13 cellular contexts compared by ENCODE assay signal in the genomic region with DNA sequence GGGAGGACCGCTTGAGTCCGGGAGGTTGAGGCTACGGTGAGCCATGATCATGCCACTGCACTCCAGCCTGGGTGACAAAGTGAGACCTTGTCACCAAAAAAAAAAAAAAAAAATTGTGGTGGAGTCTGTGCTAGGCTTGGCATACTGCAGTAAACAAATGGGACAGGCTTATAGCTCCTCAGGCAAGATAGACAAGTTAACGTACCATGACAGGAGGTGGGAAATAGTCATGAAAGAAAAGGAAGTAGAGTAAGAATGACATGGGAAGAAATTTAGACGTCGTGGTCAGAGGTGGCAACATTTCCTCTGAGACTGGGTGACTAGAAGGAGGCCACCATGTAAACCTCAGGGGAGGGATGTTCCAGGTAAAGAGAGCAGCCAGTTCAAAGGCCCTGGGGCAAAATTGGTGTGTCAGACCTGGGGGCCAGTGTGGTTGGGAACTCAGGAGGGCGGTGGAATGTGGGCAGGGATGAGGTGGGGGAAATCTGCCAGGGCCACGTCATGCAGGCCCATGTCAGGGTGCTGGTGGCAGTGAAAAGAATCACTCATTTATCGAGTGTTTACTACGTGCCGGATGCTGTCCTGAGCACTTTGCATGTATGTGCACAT. TPM values are rescaled to one million over a fixed set of nuclear protein-coding genes. Genes with fewer than 3 reads are reported as not detected.
DNase-seq lines count a peak whose midpoint lies in the region; ATAC-seq and TF ChIP-seq lines count a peak whose summit lies in the region.
"Had no signal": no experiment of that assay in that cellular context is flagged by ENCODE, and none has a peak within 500 bp of the region (broad histone marks: within the 10 kb centered on the region; RNA-seq: fewer than 3 reads in every experiment).

No MANE protein-coding gene starts in this region.

- intact Hi-C loops in activated CD4-positive, alpha-beta T cell treated with anti-CD3 and anti-CD28 coated beads for 36 hours (cut with DNase I, micrococcal nuclease): no loop called here
- intact Hi-C loops in activated CD8-positive, alpha-beta T cell treated with anti-CD3 and anti-CD28 coated beads for 36 hours (cut with micrococcal nuclease): no loop called here

- peaks cover 74% of the 10 kb centered on the region for H3K36me3 Mint-ChIP-seq in activated CD4-positive, alpha-beta T cell treated with anti-CD3 and anti-CD28 coated beads for 36 hours (ENCODE audit: low read depth)
- peaks cover 70% of the 10 kb centered on the region for H3K36me3 Mint-ChIP-seq in activated CD4-positive, alpha-beta T cell treated with anti-CD3 and anti-CD28 coated beads, Interleukin-2, amount 10 ng/mL, durations not matched to agents 7 days and 5 days (ENCODE audit: low read depth)
- H3K36me3 Mint-ChIP-seq in activated CD8-positive, alpha-beta T cell treated with anti-CD3 and anti-CD28 coated beads for 36 hours (ENCODE audit: low read depth): peaks cover 78% of the 10 kb centered on the region
- H3K36me3 Mint-ChIP-seq in endothelial cell (ENCODE audit: low read depth, unreplicated experiment): peaks cover 44% of the 10 kb centered on the region

- CTCF ChIA-PET in activated CD4-positive, alpha-beta T cell treated with anti-CD3 and anti-CD28 coated beads for 36 hours (lab: Charles Lee): interaction anchor here (1.9 to 2.5 kb wide), 2 partner anchors 21 to 51 kb away, joined by 5 to 11 read pairs; no protein-coding TSS in a partner anchor
- CTCF ChIA-PET in activated CD4-positive, alpha-beta T cell treated with anti-CD3 and anti-CD28 coated beads, Interleukin-2, amount 10 ng/mL, durations not matched to agents 7 days and 5 days (lab: Charles Lee): interaction anchor here (0.6 to 5.0 kb wide), 4 partner anchors 9 to 1684 kb away, joined by 3 to 25 read pairs (median 6); partner anchors contain the start of gene RAB4B
- CTCF ChIA-PET in activated CD8-positive, alpha-beta T cell treated with anti-CD3 and anti-CD28 coated beads for 36 hours (lab: Charles Lee): interaction anchor here (1.3 to 5.7 kb wide), 5 partner anchors 21 to 186 kb away, joined by 3 to 36 read pairs (median 5); partner anchors contain the start of gene RAB4B

- no peak for TF ChIP-seq CTCF in activated CD8-positive, alpha-beta T cell treated with anti-CD3 and anti-CD28 coated beads for 36 hours (IDR thresholded peaks at IDR 0.05)
- TF ChIP-seq CTCF in endothelial cell (IDR thresholded peaks at IDR 0.05; ENCODE audit: unreplicated experiment): no peak

- no peaks in the 10 kb centered on the region for H3K27me3 Mint-ChIP-seq in activated CD4-positive, alpha-beta T cell treated with anti-CD3 and anti-CD28 coated beads for 36 hours
- H3K27me3 Mint-ChIP-seq in activated CD4-positive, alpha-beta T cell treated with anti-CD3 and anti-CD28 coated beads, Interleukin-2, amount 10 ng/mL, durations not matched to agents 7 days and 5 days: no peaks in the 10 kb centered on the region
- no peaks in the 10 kb centered on the region for H3K27me3 Mint-ChIP-seq in activated CD8-positive, alpha-beta T cell treated with anti-CD3 and anti-CD28 coated beads for 36 hours
- peaks cover 12% of the 10 kb centered on the region for H3K27me3 Mint-ChIP-seq in endothelial cell (ENCODE audit: unreplicated experiment)

- DNase-seq in activated CD4-positive, alpha-beta T cell treated with anti-CD3 and anti-CD28 coated beads for 36 hours: peak; percentile 62
- DNase-seq in activated CD4-positive, alpha-beta T cell treated with anti-CD3 and anti-CD28 coated beads, Interleukin-2, amount 10 ng/mL, durations not matched to agents 7 days and 5 days: no peak
- DNase-seq in activated CD8-positive, alpha-beta T cell treated with anti-CD3 and anti-CD28 coated beads for 36 hours: peak; percentile 67
- DNase-seq in endothelial cell (ENCODE audit: low spot score) (no peak), activated gamma-delta T cell treated with Interleukin-2 at 50 U/mL for 16 hours (no peak)
- peak; percentile 30 to 60 for DNase-seq in stimulated activated CD8-positive, alpha-beta memory T cell treated with anti-CD3 and anti-CD28 coated beads, Interleukin-2, amount 100 ng/mL, for 48 hours (ENCODE audit: low read depth in 2 of 2)
- DNase-seq: left colon, NCI-H1092 treated with DMSO at 0.1 percent for 48 hours, psoas muscle had no signal

- H3K4me3 Mint-ChIP-seq in activated CD4-positive, alpha-beta T cell treated with anti-CD3 and anti-CD28 coated beads for 36 hours: peak overlapping the region; percentile 18
- H3K4me3 Mint-ChIP-seq in activated CD4-positive, alpha-beta T cell treated with anti-CD3 and anti-CD28 coated beads, Interleukin-2, amount 10 ng/mL, durations not matched to agents 7 days and 5 days: no peak overlapping the region
- peak overlapping the region; percentile 62 for H3K4me3 Mint-ChIP-seq in activated CD8-positive, alpha-beta T cell treated with anti-CD3 and anti-CD28 coated beads for 36 hours
- peak overlapping the region; percentile 1 for H3K4me3 Mint-ChIP-seq in endothelial cell (ENCODE audit: unreplicated experiment)

- H3K4me1 Mint-ChIP-seq in activated CD4-positive, alpha-beta T cell treated with anti-CD3 and anti-CD28 coated beads for 36 hours: peaks cover 58% of the 10 kb centered on the region
- H3K4me1 Mint-ChIP-seq in activated CD4-positive, alpha-beta T cell treated with anti-CD3 and anti-CD28 coated beads, Interleukin-2, amount 10 ng/mL, durations not matched to agents 7 days and 5 days: peaks cover 51% of the 10 kb centered on the region
- peaks cover 57% of the 10 kb centered on the region for H3K4me1 Mint-ChIP-seq in activated CD8-positive, alpha-beta T cell treated with anti-CD3 and anti-CD28 coated beads for 36 hours (ENCODE audit: low read depth)
- peaks cover 64% of the 10 kb centered on the region for H3K4me1 Mint-ChIP-seq in endothelial cell (ENCODE audit: unreplicated experiment)

- peak overlapping the region; percentile 69 for H3K27ac Mint-ChIP-seq in activated CD4-positive, alpha-beta T cell treated with anti-CD3 and anti-CD28 coated beads for 36 hours
- H3K27ac Mint-ChIP-seq in activated CD4-positive, alpha-beta T cell treated with anti-CD3 and anti-CD28 coated beads, Interleukin-2, amount 10 ng/mL, durations not matched to agents 7 days and 5 days: no peak overlapping the region
- H3K27ac Mint-ChIP-seq in activated CD8-positive, alpha-beta T cell treated with anti-CD3 and anti-CD28 coated beads for 36 hours: peak overlapping the region; percentile 92
- H3K27ac Mint-ChIP-seq in endothelial cell (ENCODE audit: unreplicated experiment): peak overlapping the region; percentile 50

- H3K9me3 Mint-ChIP-seq in activated CD4-positive, alpha-beta T cell treated with anti-CD3 and anti-CD28 coated beads for 36 hours (ENCODE audit: low read depth): no peaks in the 10 kb centered on the region
- no peaks in the 10 kb centered on the region for H3K9me3 Mint-ChIP-seq in activated CD4-positive, alpha-beta T cell treated with anti-CD3 and anti-CD28 coated beads, Interleukin-2, amount 10 ng/mL, durations not matched to agents 7 days and 5 days
- no peaks in the 10 kb centered on the region for H3K9me3 Mint-ChIP-seq in activated CD8-positive, alpha-beta T cell treated with anti-CD3 and anti-CD28 coated beads for 36 hours
- no peaks in the 10 kb centered on the region for H3K9me3 Mint-ChIP-seq in endothelial cell (ENCODE audit: unreplicated experiment)

- POLR2A ChIA-PET in activated CD4-positive, alpha-beta T cell treated with anti-CD3 and anti-CD28 coated beads for 36 hours (lab: Charles Lee): interaction anchor here (0.6 to 0.7 kb wide), 2 partner anchors 26 to 373 kb away, joined by 3 to 5 read pairs; no protein-coding TSS in a partner anchor
- POLR2A ChIA-PET in activated CD4-positive, alpha-beta T cell treated with anti-CD3 and anti-CD28 coated beads, Interleukin-2, amount 10 ng/mL, durations not matched to agents 7 days and 5 days (lab: Charles Lee): no interaction called here
- POLR2A ChIA-PET in activated CD8-positive, alpha-beta T cell treated with anti-CD3 and anti-CD28 coated beads for 36 hours (lab: Charles Lee): interaction anchor here (0.6 to 2.5 kb wide), 6 partner anchors 9 to 50 kb away, joined by 3 to 12 read pairs (median 4); no protein-coding TSS in a partner anchor

- peak; percentile 28 for ATAC-seq in activated CD4-positive, alpha-beta T cell treated with anti-CD3 and anti-CD28 coated beads for 36 hours
- ATAC-seq in activated CD8-positive, alpha-beta T cell treated with anti-CD3 and anti-CD28 coated beads for 36 hours: peak; percentile 40
- ATAC-seq in GM19397 (IDR thresholded peaks at IDR 0.05; ENCODE audit: unreplicated experiment): no peak
- no peak for ATAC-seq in HG03571 (IDR thresholded peaks at IDR 0.05; ENCODE audit: unreplicated experiment)
- ATAC-seq: left colon, psoas muscle had no signal

RNA-seq across cellular contexts. Expression of gene SNRPA, which starts 5.6 kb away (rescaled TPM):
- total RNA-seq in activated CD4-positive, alpha-beta T cell treated with anti-CD3 and anti-CD28 coated beads for 36 hours: 100 to 1,000 TPM; 245 to 465 TPM
- 100 to 1,000 TPM; 149 to 182 TPM for total RNA-seq in activated CD4-positive, alpha-beta T cell treated with anti-CD3 and anti-CD28 coated beads, Interleukin-2, amount 10 ng/mL, durations not matched to agents 7 days and 5 days
- total RNA-seq in activated CD8-positive, alpha-beta T cell treated with anti-CD3 and anti-CD28 coated beads for 36 hours: 100 to 1,000 TPM; 260 to 281 TPM
- total RNA-seq in endothelial cell (ENCODE audit: unreplicated experiment): 101 TPM

RNA-seq across cellular contexts. Expression of gene ACTMAP, which starts 6.3 kb away (rescaled TPM):
- total RNA-seq in activated CD4-positive, alpha-beta T cell treated with anti-CD3 and anti-CD28 coated beads for 36 hours: 10 to 100 TPM; 15.0 to 18.0 TPM
- total RNA-seq in activated CD4-positive, alpha-beta T cell treated with anti-CD3 and anti-CD28 coated beads, Interleukin-2, amount 10 ng/mL, durations not matched to agents 7 days and 5 days: 10 to 100 TPM; 17.5 to 19.8 TPM
- 10 to 100 TPM; 12.8 to 14.2 TPM for total RNA-seq in activated CD8-positive, alpha-beta T cell treated with anti-CD3 and anti-CD28 coated beads for 36 hours
- total RNA-seq in endothelial cell (ENCODE audit: unreplicated experiment): 24.6 TPM

RNA-seq across cellular contexts. Expression of gene MIA, which starts 18.7 kb away (rescaled TPM):
- under 1 TPM in 1 of 2 experiments, not detected in 1; 0.57 TPM for total RNA-seq in activated CD4-positive, alpha-beta T cell treated with anti-CD3 and anti-CD28 coated beads for 36 hours
- total RNA-seq in activated CD4-positive, alpha-beta T cell treated with anti-CD3 and anti-CD28 coated beads, Interleukin-2, amount 10 ng/mL, durations not matched to agents 7 days and 5 days: under 1 TPM in 1 of 2 experiments, not detected in 1; 0.89 TPM
- not detected for total RNA-seq in activated CD8-positive, alpha-beta T cell treated with anti-CD3 and anti-CD28 coated beads for 36 hours
- total RNA-seq in endothelial cell (ENCODE audit: unreplicated experiment): not detected
- total RNA-seq: A172, fibroblast of villous mesenchyme had no signal

RNA-seq across cellular contexts. Expression of gene RAB4B, which starts 21.4 kb away (rescaled TPM):
- 10 to 100 TPM; 26.4 to 33.7 TPM for total RNA-seq in activated CD4-positive, alpha-beta T cell treated with anti-CD3 and anti-CD28 coated beads for 36 hours
- 10 to 100 TPM; 52.8 to 54.7 TPM for total RNA-seq in activated CD4-positive, alpha-beta T cell treated with anti-CD3 and anti-CD28 coated beads, Interleukin-2, amount 10 ng/mL, durations not matched to agents 7 days and 5 days
- total RNA-seq in activated CD8-positive, alpha-beta T cell treated with anti-CD3 and anti-CD28 coated beads for 36 hours: 10 to 100 TPM; 39.7 to 42.3 TPM
- 29.2 TPM for total RNA-seq in endothelial cell (ENCODE audit: unreplicated experiment)

RNA-seq across cellular contexts. Expression of gene ITPKC, which starts 39.7 kb away (rescaled TPM):
- total RNA-seq in activated CD4-positive, alpha-beta T cell treated with anti-CD3 and anti-CD28 coated beads for 36 hours: 1 to 10 TPM; 4.6 to 5.6 TPM
- 1 to 10 TPM; 4.8 TPM for total RNA-seq in activated CD4-positive, alpha-beta T cell treated with anti-CD3 and anti-CD28 coated beads, Interleukin-2, amount 10 ng/mL, durations not matched to agents 7 days and 5 days
- 1 to 10 TPM; 4.8 to 5.2 TPM for total RNA-seq in activated CD8-positive, alpha-beta T cell treated with anti-CD3 and anti-CD28 coated beads for 36 hours
- 12.1 TPM for total RNA-seq in endothelial cell (ENCODE audit: unreplicated experiment)

Comparison
In these comparisons a context has a peak if more than half of its experiments do, and no peak if none do; other contexts are left out.
1. DNase-seq: peak in activated CD4-positive, alpha-beta T cell treated with anti-CD3 and anti-CD28 coated beads for 36 hours (single experiment), activated CD8-positive, alpha-beta T cell treated with anti-CD3 and anti-CD28 coated beads for 36 hours (single experiment) and stimulated activated CD8-positive, alpha-beta memory T cell treated with anti-CD3 and anti-CD28 coated beads, Interleukin-2, amount 100 ng/mL, for 48 hours (2 of 2); none in activated CD4-positive, alpha-beta T cell treated with anti-CD3 and anti-CD28 coated beads, Interleukin-2, amount 10 ng/mL, durations not matched to agents 7 days and 5 days (single experiment), endothelial cell (single experiment) and activated gamma-delta T cell treated with Interleukin-2 at 50 U/mL for 16 hours (single experiment).
2. ATAC-seq: peak in activated CD4-positive, alpha-beta T cell treated with anti-CD3 and anti-CD28 coated beads for 36 hours (single experiment) and activated CD8-positive, alpha-beta T cell treated with anti-CD3 and anti-CD28 coated beads for 36 hours (single experiment); none in GM19397 (single experiment) and HG03571 (single experiment).